ENCODE assay signal across 27 cellular contexts in the genomic region with DNA sequence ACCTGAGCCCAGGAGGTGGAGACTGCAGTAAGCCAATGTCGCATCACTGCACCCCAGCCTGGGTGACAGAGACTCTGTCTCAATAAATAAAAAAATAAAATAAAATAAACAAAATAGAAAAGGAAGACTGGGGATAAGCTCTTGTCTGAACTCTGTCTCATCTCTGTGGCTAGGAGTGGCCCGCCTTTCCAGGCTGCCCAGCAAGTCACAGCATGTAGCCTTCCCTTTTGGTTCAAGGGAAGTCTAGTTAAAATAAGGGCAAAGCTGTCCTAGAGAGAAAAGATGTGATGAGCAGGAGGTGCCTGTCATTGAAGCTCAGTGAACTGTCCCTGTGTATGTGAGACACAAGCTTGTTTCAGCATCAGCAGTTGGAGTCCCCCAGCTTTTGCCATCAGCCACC. TPM values are rescaled to one million over a fixed set of nuclear protein-coding genes. Genes with fewer than 3 reads are reported as not detected.
DNase-seq lines count a peak whose midpoint lies in the region; ATAC-seq, FAIRE-seq and TF ChIP-seq lines count a peak whose summit lies in the region.
"Had no signal": no experiment of that assay in that cellular context is flagged by ENCODE, and none has a peak within 500 bp of the region (broad histone marks: within the 10 kb centered on the region; RNA-seq: fewer than 3 reads in every experiment).

No MANE protein-coding gene starts in this region.

- no peak overlapping the region for H4K91ac ChIP-seq in H1 (replicated peaks; ENCODE audit: insufficient read length, low read length)

- no peak overlapping the region for H3K56ac ChIP-seq in H1 (replicated peaks; ENCODE audit: insufficient read length, low read depth, low read length)

- DNase-seq in body of pancreas: no peak
- no peak for DNase-seq in H1 (ENCODE audit: low read depth in 1 of 2, low spot score in 2 of 2)
- peak; percentile 10 to 11 for DNase-seq in left lung
- DNase-seq in psoas muscle: no peak
- DNase-seq in kidney glomerular epithelial cell (lab: John Stamatoyannopoulos, UW): no peak
- DNase-seq: AML-193; Calu3; CD8-positive, alpha-beta memory T cell; DMS153; Kasumi-1; MG63; NCI-H1092 treated with DMSO at 0.1 percent for 48 hours; NCI-H1436 treated with DMSO at 0.1 percent for 48 hours; NCI-H1930; NCI-H510A treated with DMSO at 0.1 percent for 48 hours; NCI-H748 treated with DMSO at 0.1 percent for 48 hours had no signal

- no peaks in the 10 kb centered on the region for H3K79me2 ChIP-seq in H1 (ENCODE audit: control insufficient read depth in 1 of 2, insufficient read depth in 2 of 2, low read length in 2 of 2)

- no peak for FAIRE-seq in H1 (lab: Jason Lieb, UNC)
- FAIRE-seq: GM12891 had no signal

- H3K36me3 ChIP-seq in BLaER1 (no peaks in the 10 kb centered on the region), body of pancreas (replicated peaks in 1 of 2; ENCODE audit: insufficient read depth in 1 of 2, low read depth in 2 of 2) (no peaks in the 10 kb centered on the region), H1 (ENCODE audit: control insufficient read depth in 2 of 4, insufficient read depth in 4 of 4, low read length in 3 of 4) (no peaks in the 10 kb centered on the region), left lung (no peaks in the 10 kb centered on the region), psoas muscle (ENCODE audit: insufficient read depth in 1 of 2, low read depth in 1 of 2) (no peaks in the 10 kb centered on the region)
- H3K36me3 ChIP-seq: MG63, SJSA1 had no signal

- no peak overlapping the region for H2BK120ac ChIP-seq in H1 (replicated peaks; ENCODE audit: low read depth, low read length)

- H3K4ac ChIP-seq in H1 (replicated peaks; ENCODE audit: insufficient read length, low read depth, low read length): no peak overlapping the region

- H3K27ac ChIP-seq in BLaER1: no peak overlapping the region
- peak overlapping the region in 3 of 4 donors; percentile 75 to 86 (median 80) for H3K27ac ChIP-seq in body of pancreas
- H3K27ac ChIP-seq in H1 (ENCODE audit: low read depth, low read length): no peak overlapping the region
- no peak overlapping the region for H3K27ac ChIP-seq in left lung
- H3K27ac ChIP-seq in psoas muscle: no peak overlapping the region
- H3K27ac ChIP-seq: C4-2B, SJSA1 had no signal

- H3K4me1 ChIP-seq in BLaER1 (peaks cover 43% of the 10 kb centered on the region), body of pancreas (peaks cover 24% of the 10 kb centered on the region), H1 (replicated peaks in 1 of 4; ENCODE audit: control insufficient read depth in 3 of 4, insufficient read depth in 4 of 4, low read length in 3 of 4) (peaks cover 6 to 15% (median 9%) of the 10 kb centered on the region in 4 experiments), left lung (peaks cover 3 to 20% of the 10 kb centered on the region in 2 donors), psoas muscle (no peaks in the 10 kb centered on the region)

- H3K9ac ChIP-seq in BLaER1 (0 out of 2 replicates have a peak overlapping the region, but pooled peaks have one; percentile 41), H1 (replicated peaks in 1 of 4; ENCODE audit: extremely low read depth in 1 of 4, low read depth in 3 of 4, low read length in 3 of 4) (no peak overlapping the region)

- TF ChIP-seq POLR2A in body of pancreas (IDR thresholded peaks at IDR 0.05) (no peak), H1 (IDR thresholded peaks at IDR 0.05; ENCODE audit: control extremely low read depth in 1 of 2, low read depth in 2 of 2, low read length in 2 of 2) (no peak)

- no peak overlapping the region for H2BK15ac ChIP-seq in H1 (ENCODE audit: low read length)

- no peaks in the 10 kb centered on the region; the same call in 1 of the 2 replicates for H3K23me2 ChIP-seq in H1 (ENCODE audit: low read depth, low read length)

- H4K20me1 ChIP-seq in BLaER1 (no peaks in the 10 kb centered on the region), H1 (replicated peaks in 1 of 2; ENCODE audit: control insufficient read depth in 1 of 2, insufficient read depth in 2 of 2, low read length in 2 of 2) (no peaks in the 10 kb centered on the region)

- no peak overlapping the region for H4K5ac ChIP-seq in H1 (ENCODE audit: insufficient read length, low read depth, low read length)

- H2BK5ac ChIP-seq in H1 (ENCODE audit: low read depth, low read length): no peak overlapping the region

- H3K9me3 ChIP-seq in BLaER1: no peaks in the 10 kb centered on the region
- H3K9me3 ChIP-seq in body of pancreas: no peaks in the 10 kb centered on the region
- no peaks in the 10 kb centered on the region for H3K9me3 ChIP-seq in H1 (ENCODE audit: insufficient read depth in 2 of 2, low read depth in 1 of 2, low read length in 1 of 2)
- no peaks in the 10 kb centered on the region for H3K9me3 ChIP-seq in left lung
- H3K9me3 ChIP-seq in psoas muscle: no peaks in the 10 kb centered on the region
- H3K9me3 ChIP-seq: MG63, SJSA1 had no signal

- H3K27me3 ChIP-seq in BLaER1 (peaks cover 21% of the 10 kb centered on the region), body of pancreas (no peaks in the 10 kb centered on the region), H1 (replicated peaks in 1 of 4; ENCODE audit: control insufficient read depth in 3 of 4, extremely low read depth in 1 of 4, insufficient read depth in 3 of 4, low read length in 3 of 4) (peaks cover 0 to 3% (median 1%) of the 10 kb centered on the region in 4 experiments; a peak in 4 of 7 replicates), left lung (peaks cover 0 to 55% of the 10 kb centered on the region in 2 donors), psoas muscle (ENCODE audit: insufficient read depth in 3 of 3, low read length in 2 of 3) (peaks cover 0 to 7% (median 5%) of the 10 kb centered on the region in 3 donors)
- H3K27me3 ChIP-seq: MG63, SJSA1 had no signal

- no peaks in the 10 kb centered on the region for H3K79me1 ChIP-seq in H1 (ENCODE audit: low read depth, low read length)

- WGBS in body of pancreas, 2 donors: 74 to 79% methylated on average over 2 of the region's 2 CpGs
- 89% methylated on average over 2 of the region's 2 CpGs; no CpG with 5 or more reads in 1 of the 2 experiments for WGBS in H1 (ENCODE audit: extremely low coverage in 1 of 2, insufficient coverage in 1 of 2, insufficient read length in 1 of 2, insufficient replicate concordance in 2 of 2, low coverage in 1 of 2, low lambda C conversion rate in 2 of 2, missing lambda C conversion rate in 1 of 2), 2 experiments
- WGBS in psoas muscle, 3 donors: 93 to 100% (median 95%) methylated on average over 2 of the region's 2 CpGs

- H2AK5ac ChIP-seq in H1 (ENCODE audit: low read depth, low read length): no peak overlapping the region

- H3K4me3 ChIP-seq in BLaER1 (no peak overlapping the region), body of pancreas (no peak overlapping the region), H1 (ENCODE audit: extremely low read depth in 1 of 4, insufficient read depth in 2 of 4, low read depth in 3 of 4, low read length in 4 of 4) (no peak overlapping the region), left lung (no peak overlapping the region), psoas muscle (no peak overlapping the region)
- H3K4me3 ChIP-seq: GM23338, MG63, SJSA1 had no signal

- H3K14ac ChIP-seq in H1 (ENCODE audit: insufficient read length): no peak overlapping the region

- no peak overlapping the region for H2AFZ ChIP-seq in H1 (ENCODE audit: low read length)
- H2AFZ ChIP-seq: GM23338 had no signal

- ATAC-seq in body of pancreas: no peak
- ATAC-seq in left lung: no peak
- no peak for ATAC-seq in psoas muscle
- ATAC-seq in HG03196 (IDR thresholded peaks at IDR 0.05; ENCODE audit: unreplicated experiment): no peak
- ATAC-seq in HG03039 (IDR thresholded peaks at IDR 0.05; ENCODE audit: unreplicated experiment): no peak
- ATAC-seq: GM23338, HCT116, Panc1 had no signal

- intact Hi-C loops in body of pancreas (cut with DNase I) (no loop called here), left lung (cut with DNase I) (loop anchor here (10.0 kb wide), 2 partner anchors 97 to 207 kb away; no protein-coding TSS in a partner anchor), psoas muscle (cut with DNase I) (loop anchor here in 1 of 2 donors (10.0 kb wide), 1 partner anchor 277 kb away; no protein-coding TSS in a partner anchor)

- TF ChIP-seq RAD21 in H1 (IDR thresholded peaks at IDR 0.05 in 1 of 2, conservative IDR thresholded peaks at IDR 0.05 in 1 of 2; ENCODE audit: low read depth in 2 of 2, low read length in 2 of 2): no peak

- no peak overlapping the region for H4K8ac ChIP-seq in H1 (ENCODE audit: extremely low read depth, insufficient read depth, low read length)

- TF ChIP-seq CTCF in body of pancreas (IDR thresholded peaks at IDR 0.05) (no peak), H1 (IDR thresholded peaks at IDR 0.05; ENCODE audit: control extremely low read depth in 1 of 3, insufficient read depth in 1 of 3, low read depth in 1 of 3, low read length in 3 of 3) (no peak), left lung (IDR thresholded peaks at IDR 0.05) (no peak), psoas muscle (IDR thresholded peaks at IDR 0.05) (no peak)

- no peak overlapping the region for H2BK20ac ChIP-seq in H1 (ENCODE audit: low read length)

- 0 out of 2 replicates have a peak overlapping the region, but pooled peaks have one; percentile 27 for H2BK12ac ChIP-seq in H1 (ENCODE audit: low read depth, low read length)

- POLR2A ChIA-PET in H1 (lab: Charles Lee; ENCODE audit: partially characterized antibody): interaction anchor here (1.6 to 1.7 kb wide), 3 partner anchors 13 to 231 kb away, joined by 4 to 8 read pairs (median 4); a partner anchor contains a TSS

- H3K23ac ChIP-seq in H1 (ENCODE audit: insufficient read length): no peak overlapping the region

- CTCF ChIA-PET in H1 (lab: Charles Lee; ENCODE audit: partially characterized antibody): interaction anchor here (0.7 to 13.0 kb wide), 15 partner anchors 9 to 181 kb away, joined by 3 to 243 read pairs (median 5); a partner anchor contains a TSS

- no peak for TF ChIP-seq EP300 in H1 (IDR thresholded peaks at IDR 0.05; ENCODE audit: borderline replicate concordance in 1 of 2, low read depth in 2 of 2, low read length in 2 of 2)

- H3K18ac ChIP-seq in H1 (ENCODE audit: extremely low read depth, low read length): no peak overlapping the region

- H3K4me2 ChIP-seq in BLaER1: no peak overlapping the region
- no peak overlapping the region for H3K4me2 ChIP-seq in H1 (ENCODE audit: insufficient read depth in 1 of 2, low read depth in 2 of 2, low read length in 2 of 2)
- H3K4me2 ChIP-seq: GM23338 had no signal

RNA-seq across cellular contexts. Expression of a gene that starts 2.7 kb away (rescaled TPM):
- total RNA-seq in body of pancreas (1 to 10 TPM; 2.0 to 7.0 TPM), left lung (under 1 TPM in 1 of 2 donors, not detected in 1; 0.15 TPM), psoas muscle (under 1 TPM in 1 of 4 donors, not detected in 3; 0.54 TPM)
- 1.3 and 1.6 TPM in 2 replicates for total RNA-seq in H1 (2021; fragmentation: NEBNext Ultra II Directional; extraction: Animal tissue kit (Norgen Biotek cat#: 25700))
- polyA plus RNA-seq in H1 (2011; rRNA removed) (1.5 and 2.4 TPM in 2 replicates), psoas muscle (under 1 TPM; 0.11 to 0.52 (median 0.34) TPM)
- 2.4 TPM for polyA plus RNA-seq in H1 (2011; cell fraction: cytosol; rRNA removed)
- polyA plus RNA-seq in H1 (2011; cell fraction: nucleus; rRNA removed): 2.7 TPM
- polyA plus RNA-seq in H1 (2012, experiment 1 of 2): 0.75 to 2.3 TPM (median 2.0 TPM) in 4 replicates
- polyA plus RNA-seq in H1 (2012, experiment 2 of 2): 1.8 TPM
- 1.3 TPM for polyA plus RNA-seq in H1 (2013, experiment 1 of 2)
- polyA plus RNA-seq in H1 (2013, experiment 2 of 2): 0.98 TPM
- 0.13 and 0.66 TPM in 2 replicates for polyA minus RNA-seq in H1 (2011; rRNA and poly(A)+ RNA removed)
- polyA minus RNA-seq in H1 (2011; cell fraction: cytosol; rRNA and poly(A)+ RNA removed): not detected
- 1.2 TPM for polyA minus RNA-seq in H1 (2011; cell fraction: nucleus; rRNA and poly(A)+ RNA removed)
- total RNA-seq: A172; Calu3; CD8-positive, alpha-beta memory T cell; G401; SJSA1 had no signal
- polyA plus RNA-seq: CD8-positive, alpha-beta memory T cell had no signal

RNA-seq across cellular contexts. Expression of a gene that starts 18.8 kb away (rescaled TPM):
- total RNA-seq in body of pancreas (10 to 100 TPM; 31.6 to 49.8 TPM), left lung (100 to 1,000 TPM in 1 of 2 donors, 10 to 100 TPM in 1; 83.4 to 112 TPM), psoas muscle (100 to 1,000 TPM in 3 of 4 donors, 10 to 100 TPM in 1; 73.7 to 114 (median 103) TPM)
- 174 and 195 TPM in 2 replicates for total RNA-seq in H1 (2021; fragmentation: NEBNext Ultra II Directional; extraction: Animal tissue kit (Norgen Biotek cat#: 25700))
- polyA plus RNA-seq in H1 (2011; rRNA removed) (118 and 127 TPM in 2 replicates), psoas muscle (100 to 1,000 TPM in 1 of 3 donors, 10 to 100 TPM in 2; 46.0 to 102 (median 78.7) TPM)
- polyA plus RNA-seq in H1 (2011; cell fraction: cytosol; rRNA removed): 133 TPM
- 363 TPM for polyA plus RNA-seq in H1 (2011; cell fraction: nucleus; rRNA removed)
- 127 to 175 TPM (median 133 TPM) in 4 replicates for polyA plus RNA-seq in H1 (2012, experiment 1 of 2)
- 54.1 TPM for polyA plus RNA-seq in H1 (2012, experiment 2 of 2)
- 64.3 TPM for polyA plus RNA-seq in H1 (2013, experiment 1 of 2)
- 59.4 TPM for polyA plus RNA-seq in H1 (2013, experiment 2 of 2)
- 417 and 449 TPM in 2 replicates for polyA minus RNA-seq in H1 (2011; rRNA and poly(A)+ RNA removed)
- polyA minus RNA-seq in H1 (2011; cell fraction: cytosol; rRNA and poly(A)+ RNA removed): 92.7 TPM
- polyA minus RNA-seq in H1 (2011; cell fraction: nucleus; rRNA and poly(A)+ RNA removed): 129 TPM

RNA-seq across cellular contexts. Expression of a gene that starts 29.6 kb away (rescaled TPM):
- total RNA-seq in body of pancreas: under 1 TPM in 1 of 2 donors, not detected in 1; 0.26 TPM
- 58.1 and 59.4 TPM in 2 replicates for total RNA-seq in H1 (2021; fragmentation: NEBNext Ultra II Directional; extraction: Animal tissue kit (Norgen Biotek cat#: 25700))
- 39.0 and 51.1 TPM in 2 replicates for polyA plus RNA-seq in H1 (2011; rRNA removed)
- 35.6 TPM for polyA plus RNA-seq in H1 (2011; cell fraction: cytosol; rRNA removed)
- polyA plus RNA-seq in H1 (2011; cell fraction: nucleus; rRNA removed): 109 TPM
- 31.0 to 37.4 TPM (median 33.7 TPM) in 4 replicates for polyA plus RNA-seq in H1 (2012, experiment 1 of 2)
- 20.8 TPM for polyA plus RNA-seq in H1 (2012, experiment 2 of 2)
- 26.2 TPM for polyA plus RNA-seq in H1 (2013, experiment 1 of 2)
- polyA plus RNA-seq in H1 (2013, experiment 2 of 2): 24.0 TPM
- polyA minus RNA-seq in H1 (2011; rRNA and poly(A)+ RNA removed): 31.5 and 40.2 TPM in 2 replicates
- polyA minus RNA-seq in H1 (2011; cell fraction: cytosol; rRNA and poly(A)+ RNA removed): 30.2 TPM
- polyA minus RNA-seq in H1 (2011; cell fraction: nucleus; rRNA and poly(A)+ RNA removed): 55.8 TPM
- total RNA-seq in left lung: 1 to 10 TPM; 2.9 to 6.0 TPM
- under 1 TPM in 3 of 4 donors, not detected in 1; 0.07 to 0.17 (median 0.11) TPM for total RNA-seq in psoas muscle
- under 1 TPM in 2 of 3 donors, not detected in 1; 0.01 to 0.03 TPM for polyA plus RNA-seq in psoas muscle

RNA-seq across cellular contexts. Expression of a gene that starts 50.1 kb away (rescaled TPM):
- 1 to 10 TPM; 2.3 to 2.9 TPM for total RNA-seq in body of pancreas
- 7.5 and 7.6 TPM in 2 replicates for total RNA-seq in H1 (2021; fragmentation: NEBNext Ultra II Directional; extraction: Animal tissue kit (Norgen Biotek cat#: 25700))
- polyA plus RNA-seq in H1 (2011; rRNA removed): 10.5 and 16.5 TPM in 2 replicates
- polyA plus RNA-seq in H1 (2011; cell fraction: cytosol; rRNA removed): 8.9 TPM
- polyA plus RNA-seq in H1 (2011; cell fraction: nucleus; rRNA removed): 7.5 TPM
- 2.9 to 8.4 TPM (median 5.8 TPM) in 4 replicates for polyA plus RNA-seq in H1 (2012, experiment 1 of 2)
- 4.5 TPM for polyA plus RNA-seq in H1 (2012, experiment 2 of 2)
- 14.0 TPM for polyA plus RNA-seq in H1 (2013, experiment 1 of 2)
- 16.0 TPM for polyA plus RNA-seq in H1 (2013, experiment 2 of 2)
- 0.61 and 1.1 TPM in 2 replicates for polyA minus RNA-seq in H1 (2011; rRNA and poly(A)+ RNA removed)
- 2.3 TPM for polyA minus RNA-seq in H1 (2011; cell fraction: cytosol; rRNA and poly(A)+ RNA removed)
- polyA minus RNA-seq in H1 (2011; cell fraction: nucleus; rRNA and poly(A)+ RNA removed): 2.5 TPM
- under 1 TPM in 1 of 2 donors, not detected in 1; 0.70 TPM for total RNA-seq in left lung
- total RNA-seq in psoas muscle: not detected
- under 1 TPM in 1 of 3 donors, not detected in 2; 0.05 TPM for polyA plus RNA-seq in psoas muscle
- total RNA-seq: CD8-positive, alpha-beta memory T cell had no signal
- polyA plus RNA-seq: CD8-positive, alpha-beta memory T cell had no signal

Comparison
In these comparisons a context has a peak if more than half of its experiments do, and no peak if none do; other contexts are left out.
1. H3K27ac ChIP-seq: peak in body of pancreas (3 of 4); none in BLaER1 (single experiment), H1 (single experiment), left lung (0 of 2) and psoas muscle (single experiment).
2. DNase-seq: peak in left lung (2 of 2); none in body of pancreas (0 of 4), H1 (0 of 2), psoas muscle (0 of 2) and kidney glomerular epithelial cell (single experiment).